1 cellular context compared by ENCODE assay signal in the genomic region with DNA sequence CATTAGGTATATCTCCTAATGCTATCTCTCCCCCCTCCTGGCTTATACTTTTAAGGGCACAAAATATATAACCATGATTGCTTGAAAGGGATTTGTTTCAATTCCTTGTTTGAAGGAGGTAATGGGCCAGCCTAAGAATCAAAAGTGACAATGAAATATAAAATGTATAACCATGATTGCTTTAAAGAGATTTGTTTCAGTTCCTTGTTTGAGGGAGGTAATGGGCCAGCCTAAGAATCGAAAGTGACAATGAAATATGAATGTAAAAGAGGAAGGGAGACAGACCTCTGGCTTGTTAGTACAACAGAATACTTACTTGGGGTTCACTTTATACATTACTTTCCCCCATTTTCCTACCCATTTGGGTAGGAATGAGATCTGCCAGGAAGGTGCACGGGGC.
TF ChIP-seq lines count a peak whose summit lies in the region.

No MANE protein-coding gene starts in this region.

TF ChIP-seq in HepG2, 621 proteins besides CTCF, POLR2A, EP300 and RAD21 (continued from another document):
- TF ChIP-seq ZNF615 (CRISPR knock-in tag; IDR thresholded peaks at IDR 0.05; ENCODE audit: borderline replicate concordance) (no peak), NCOA1 (CRISPR knock-in tag; IDR thresholded peaks at IDR 0.05) (no peak), AGO2 (optimal IDR thresholded peaks at IDR 0.05; ENCODE audit: low read depth, low read length) (no peak), ZSCAN30 (CRISPR knock-in tag; IDR thresholded peaks at IDR 0.05) (no peak), ZNF616 (CRISPR knock-in tag; IDR thresholded peaks at IDR 0.05; ENCODE audit: low read depth) (no peak), ZNF564 (CRISPR knock-in tag; IDR thresholded peaks at IDR 0.05) (no peak), ZNF101 (CRISPR knock-in tag; IDR thresholded peaks at IDR 0.05; ENCODE audit: borderline replicate concordance, low read depth) (no peak), CBX2 (IDR thresholded peaks at IDR 0.05; ENCODE audit: low read depth, low read length) (no peak), CBX2 (CRISPR knock-in tag; IDR thresholded peaks at IDR 0.05; ENCODE audit: low read depth) (no peak), ZNF260 (CRISPR knock-in tag; IDR thresholded peaks at IDR 0.05; ENCODE audit: borderline replicate concordance, low read depth) (no peak), ZNF75D (CRISPR knock-in tag; IDR thresholded peaks at IDR 0.05; ENCODE audit: borderline replicate concordance) (no peak), ZNF569 (CRISPR knock-in tag; IDR thresholded peaks at IDR 0.05; ENCODE audit: borderline replicate concordance) (no peak), MED1 (CRISPR knock-in tag; IDR thresholded peaks at IDR 0.05) (no peak), ZNF543 (CRISPR knock-in tag; IDR thresholded peaks at IDR 0.05) (no peak), ZBTB44 (CRISPR knock-in tag; IDR thresholded peaks at IDR 0.05) (no peak)
- TF ChIP-seq, protein P1, sequence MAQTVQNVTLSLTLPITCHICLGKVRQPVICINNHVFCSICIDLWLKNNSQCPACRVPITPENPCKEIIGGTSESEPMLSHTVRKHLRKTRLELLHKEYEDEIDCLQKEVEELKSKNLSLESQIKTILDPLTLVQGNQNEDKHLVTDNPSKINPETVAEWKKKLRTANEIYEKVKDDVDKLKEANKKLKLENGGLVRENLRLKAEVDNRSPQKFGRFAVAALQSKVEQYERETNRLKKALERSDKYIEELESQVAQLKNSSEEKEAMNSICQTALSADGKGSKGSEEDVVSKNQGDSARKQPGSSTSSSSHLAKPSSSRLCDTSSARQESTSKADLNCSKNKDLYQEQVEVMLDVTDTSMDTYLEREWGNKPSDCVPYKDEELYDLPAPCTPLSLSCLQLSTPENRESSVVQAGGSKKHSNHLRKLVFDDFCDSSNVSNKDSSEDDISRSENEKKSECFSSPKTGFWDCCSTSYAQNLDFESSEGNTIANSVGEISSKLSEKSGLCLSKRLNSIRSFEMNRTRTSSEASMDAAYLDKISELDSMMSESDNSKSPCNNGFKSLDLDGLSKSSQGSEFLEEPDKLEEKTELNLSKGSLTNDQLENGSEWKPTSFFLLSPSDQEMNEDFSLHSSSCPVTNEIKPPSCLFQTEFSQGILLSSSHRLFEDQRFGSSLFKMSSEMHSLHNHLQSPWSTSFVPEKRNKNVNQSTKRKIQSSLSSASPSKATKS (CRISPR knock-in tag; IDR thresholded peaks at IDR 0.05): no peak
